8 cellular contexts compared by ENCODE assay signal in genomic region chr6:107460074-107460631, GRCh38. TPM values are rescaled to one million over a fixed set of nuclear protein-coding genes. Genes with fewer than 3 reads are reported as not detected.
DNase-seq lines count a peak whose midpoint lies in the region; ATAC-seq and TF ChIP-seq lines count a peak whose summit lies in the region.

No MANE protein-coding gene starts in this region.

- peaks cover 4% of the 10 kb centered on the region for H3K36me3 Mint-ChIP-seq in activated naive CD4-positive, alpha-beta T cell treated with anti-CD3 and anti-CD28 coated beads, Interleukin-2, amount 50 U/mL, for 24 hours
- H3K36me3 Mint-ChIP-seq in activated B cell treated with CpG ODN at 0.5 μM for 24 hours (ENCODE audit: low read depth) = peaks cover 12% of the 10 kb centered on the region

- no peaks in the 10 kb centered on the region for H3K36me3 ChIP-seq in skeletal muscle tissue (ENCODE audit: control insufficient read depth in 3 of 3, insufficient read depth in 3 of 3, low read length in 3 of 3)

- DNase-seq in activated naive CD4-positive, alpha-beta T cell treated with anti-CD3 and anti-CD28 coated beads, Interleukin-2, amount 50 U/mL, for 16 hours = no peak
- DNase-seq in activated B cell treated with CpG ODN at 0.5 μM for 24 hours (no peak), hippocampal formation (lab: John Stamatoyannopoulos, UW) (peak; percentile 50 to 51), posterior cingulate gyrus (no peak)
- no peak for DNase-seq in activated CD4-positive, CD25-positive, alpha-beta regulatory T cell (lab: John Stamatoyannopoulos, UW)

- peak overlapping the region; percentile 98 to 99 (median 99) for H3K4me3 ChIP-seq in skeletal muscle tissue (ENCODE audit: low read length in 3 of 3)

- ATAC-seq in activated B cell treated with CpG ODN at 0.5 μM for 24 hours (ENCODE audit: low read depth) (no peak), GM18861 (IDR thresholded peaks at IDR 0.05; ENCODE audit: unreplicated experiment) (no peak)

- peak overlapping the region; percentile 97 to 98 (median 97) for H3K9ac ChIP-seq in skeletal muscle tissue (ENCODE audit: low read depth in 1 of 3, low read length in 3 of 3)

- no peak for TF ChIP-seq CTCF in activated B cell treated with CpG ODN at 0.5 μM for 24 hours (IDR thresholded peaks at IDR 0.05)

- H3K9me3 ChIP-seq in skeletal muscle tissue (ENCODE audit: control insufficient read depth in 3 of 3, low read length in 3 of 3) = no peaks in the 10 kb centered on the region

- H3K27ac ChIP-seq in skeletal muscle tissue (ENCODE audit: low read depth, low read length) = peak overlapping the region; percentile 91

- intact Hi-C loops in activated B cell treated with CpG ODN at 0.5 μM for 24 hours (cut with micrococcal nuclease) = no loop called here
- intact Hi-C loops in posterior cingulate gyrus (cut with DNase I) = no loop called here

- CTCF ChIA-PET in activated B cell treated with CpG ODN at 0.5 μM for 24 hours (lab: Charles Lee) = interaction anchor here (0.6 to 2.1 kb wide), 11 partner anchors 10 to 344 kb away, joined by 3 to 18 read pairs (median 3); partner anchors contain the start of gene BEND3

- H3K27ac Mint-ChIP-seq in activated naive CD4-positive, alpha-beta T cell treated with anti-CD3 and anti-CD28 coated beads, Interleukin-2, amount 50 U/mL, for 24 hours = peak overlapping the region; percentile 92
- H3K27ac Mint-ChIP-seq in activated B cell treated with CpG ODN at 0.5 μM for 24 hours = peak overlapping the region; percentile 90

- H3K27me3 Mint-ChIP-seq in activated naive CD4-positive, alpha-beta T cell treated with anti-CD3 and anti-CD28 coated beads, Interleukin-2, amount 50 U/mL, for 24 hours = no peaks in the 10 kb centered on the region
- H3K27me3 Mint-ChIP-seq in activated B cell treated with CpG ODN at 0.5 μM for 24 hours = no peaks in the 10 kb centered on the region

- no peaks in the 10 kb centered on the region for H3K9me3 Mint-ChIP-seq in activated naive CD4-positive, alpha-beta T cell treated with anti-CD3 and anti-CD28 coated beads, Interleukin-2, amount 50 U/mL, for 24 hours
- H3K9me3 Mint-ChIP-seq in activated B cell treated with CpG ODN at 0.5 μM for 24 hours = no peaks in the 10 kb centered on the region

- H3K4me1 ChIP-seq in skeletal muscle tissue (ENCODE audit: control insufficient read depth in 3 of 3, insufficient read depth in 3 of 3, low read length in 3 of 3) = peaks cover 10 to 14% (median 11%) of the 10 kb centered on the region in 3 donors

- peak overlapping the region; percentile 94 for H3K4me3 Mint-ChIP-seq in activated naive CD4-positive, alpha-beta T cell treated with anti-CD3 and anti-CD28 coated beads, Interleukin-2, amount 50 U/mL, for 24 hours
- H3K4me3 Mint-ChIP-seq in activated B cell treated with CpG ODN at 0.5 μM for 24 hours = peak overlapping the region; percentile 95

- no peaks in the 10 kb centered on the region for H3K27me3 ChIP-seq in skeletal muscle tissue (ENCODE audit: control insufficient read depth in 3 of 3, insufficient read depth in 3 of 3, low read length in 3 of 3)

- H3K4me1 Mint-ChIP-seq in activated naive CD4-positive, alpha-beta T cell treated with anti-CD3 and anti-CD28 coated beads, Interleukin-2, amount 50 U/mL, for 24 hours = peaks cover 30% of the 10 kb centered on the region
- H3K4me1 Mint-ChIP-seq in activated B cell treated with CpG ODN at 0.5 μM for 24 hours = peaks cover 16% of the 10 kb centered on the region

- POLR2A ChIA-PET in activated B cell treated with CpG ODN at 0.5 μM for 24 hours (lab: Charles Lee) = interaction anchor here (0.8 to 2.4 kb wide), 28 partner anchors 9 to 1635 kb away, joined by 3 to 61 read pairs (median 6); partner anchors contain the start of genes AFG1L, ATG5, BEND3 and CEP57L1

RNA-seq across cellular contexts. Expression of gene PDSS2, which starts 0.8 kb away (rescaled TPM):
- total RNA-seq in activated B cell treated with CpG ODN at 0.5 μM for 24 hours = 14.6 and 19.3 TPM in 2 replicates
- total RNA-seq in skeletal muscle tissue = 6.8 TPM

RNA-seq across cellular contexts. Expression of gene SOBP, which starts 29.8 kb away (rescaled TPM):
- 1.1 TPM in 2 replicates for total RNA-seq in activated B cell treated with CpG ODN at 0.5 μM for 24 hours
- total RNA-seq in skeletal muscle tissue = 20.4 TPM

Comparison
In these comparisons a context has a peak if more than half of its experiments do, and no peak if none do; other contexts are left out.
1. DNase-seq: peak in hippocampal formation (2 of 2); none in activated naive CD4-positive, alpha-beta T cell treated with anti-CD3 and anti-CD28 coated beads, Interleukin-2, amount 50 U/mL, for 16 hours (single experiment), activated B cell treated with CpG ODN at 0.5 μM for 24 hours (single experiment), activated CD4-positive, CD25-positive, alpha-beta regulatory T cell (0 of 4) and posterior cingulate gyrus (0 of 10).
2. RNA of gene SOBP, which starts 29.8 kb away (total RNA-seq): 20.4 TPM in skeletal muscle tissue (single experiment); 1.1 TPM in activated B cell treated with CpG ODN at 0.5 μM for 24 hours; every median in the first group is over 10 times any median in the second.